ENCODE assay signal across 14 cellular contexts in the genomic region with DNA sequence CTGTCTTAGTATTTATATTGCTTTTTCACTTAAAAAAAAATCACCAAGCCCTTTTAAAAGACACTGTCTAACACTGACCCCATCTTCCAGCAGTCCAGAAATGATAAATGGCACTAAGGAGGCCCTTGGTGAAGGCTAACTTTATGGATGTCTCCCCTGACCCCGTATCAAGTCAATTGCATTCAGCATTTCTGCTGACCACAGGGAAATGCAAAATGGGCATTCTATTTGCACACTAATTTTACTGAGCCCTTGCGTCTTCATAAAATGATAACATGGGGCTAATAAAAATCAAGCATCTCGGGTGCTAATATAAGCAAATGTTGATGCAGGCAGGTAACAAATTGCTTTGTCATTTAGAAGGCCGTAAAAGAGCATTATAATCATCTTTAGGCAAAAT.
"Had no signal": no experiment of that assay in that cellular context is flagged by ENCODE, and none has a peak within 500 bp of the region (broad histone marks: within the 10 kb centered on the region; RNA-seq: fewer than 3 reads in every experiment).

No MANE protein-coding gene starts in this region.

- H3K36me3 ChIP-seq: SJSA1 had no signal

- H3K4me3 ChIP-seq: SJSA1, SK-N-MC had no signal

- H3K27ac ChIP-seq: SJSA1, SK-N-MC had no signal

- H3K27me3 ChIP-seq: SJSA1 had no signal

- DNase-seq: KBM-7, MV-4-11, NCI-H1048, NCI-H1436, NCI-H187, NCI-H2081 treated with DMSO at 0.1 percent for 48 hours, NCI-H2171 treated with DMSO at 0.1 percent for 48 hours, NCI-H524 treated with DMSO at 0.1 percent for 48 hours, Right ventricle myocardium superior, RPMI8226, SIG-M5, T-helper 2 cell had no signal

- H3K4me1 ChIP-seq: SJSA1 had no signal
